ENCODE assay signal across 14 cellular contexts in genomic region chr15:93460717-93461116, GRCh38.
DNase-seq lines count a peak whose midpoint lies in the region; ATAC-seq and TF ChIP-seq lines count a peak whose summit lies in the region.
"Had no signal": no experiment of that assay in that cellular context is flagged by ENCODE, and none has a peak within 500 bp of the region (broad histone marks: within the 10 kb centered on the region; RNA-seq: fewer than 3 reads in every experiment).

No MANE protein-coding gene starts in this region.

- no peaks in the 10 kb centered on the region for H3K79me2 ChIP-seq in MM.1S (ENCODE audit: low read length)

- no peaks in the 10 kb centered on the region for H3K36me3 Mint-ChIP-seq in activated naive CD8-positive, alpha-beta T cell treated with anti-CD3 and anti-CD28 coated beads, Interleukin-2, amount 50 U/mL, for 24 hours (ENCODE audit: low read depth)
- no peaks in the 10 kb centered on the region for H3K36me3 Mint-ChIP-seq in activated naive CD8-positive, alpha-beta T cell treated with anti-CD3 and anti-CD28 coated beads for 36 hours
- no peaks in the 10 kb centered on the region for H3K36me3 Mint-ChIP-seq in stimulated activated naive B cell treated with anti-CD40 and anti-IgM and Interleukin-4, amounts not matched to agents 10 μg/mL and 1 μg/mL and 100 μg/mL, for 72 hours
- H3K36me3 Mint-ChIP-seq in activated CD8-positive, alpha-beta memory T cell treated with anti-CD3 and anti-CD28 coated beads, Interleukin-2, amount 10 ng/mL, durations not matched to agents 7 days and 5 days: no peaks in the 10 kb centered on the region

- H3K4me1 Mint-ChIP-seq in activated naive CD8-positive, alpha-beta T cell treated with anti-CD3 and anti-CD28 coated beads, Interleukin-2, amount 50 U/mL, for 24 hours: no peaks in the 10 kb centered on the region
- no peaks in the 10 kb centered on the region for H3K4me1 Mint-ChIP-seq in activated naive CD8-positive, alpha-beta T cell treated with anti-CD3 and anti-CD28 coated beads for 36 hours
- H3K4me1 Mint-ChIP-seq in stimulated activated naive B cell treated with anti-CD40 and anti-IgM and Interleukin-4, amounts not matched to agents 10 μg/mL and 1 μg/mL and 100 μg/mL, for 72 hours: no peaks in the 10 kb centered on the region
- H3K4me1 Mint-ChIP-seq in activated CD8-positive, alpha-beta memory T cell treated with anti-CD3 and anti-CD28 coated beads, Interleukin-2, amount 10 ng/mL, durations not matched to agents 7 days and 5 days: no peaks in the 10 kb centered on the region

- no peak overlapping the region for H3K27ac Mint-ChIP-seq in activated naive CD8-positive, alpha-beta T cell treated with anti-CD3 and anti-CD28 coated beads, Interleukin-2, amount 50 U/mL, for 24 hours
- H3K27ac Mint-ChIP-seq in activated naive CD8-positive, alpha-beta T cell treated with anti-CD3 and anti-CD28 coated beads for 36 hours: no peak overlapping the region
- H3K27ac Mint-ChIP-seq in stimulated activated naive B cell treated with anti-CD40 and anti-IgM and Interleukin-4, amounts not matched to agents 10 μg/mL and 1 μg/mL and 100 μg/mL, for 72 hours: no peak overlapping the region
- H3K27ac Mint-ChIP-seq in activated CD8-positive, alpha-beta memory T cell treated with anti-CD3 and anti-CD28 coated beads, Interleukin-2, amount 10 ng/mL, durations not matched to agents 7 days and 5 days: no peak overlapping the region

- no peak overlapping the region for H2AFZ ChIP-seq in MM.1S (ENCODE audit: low read length)

- H3K9ac ChIP-seq in MM.1S (ENCODE audit: low read length): no peak overlapping the region

- no peak overlapping the region for H3K4me2 ChIP-seq in MM.1S (ENCODE audit: low read depth, low read length)

- no peak for TF ChIP-seq CTCF in MM.1S (IDR thresholded peaks at IDR 0.05; ENCODE audit: low read length)

- H3K27ac ChIP-seq in MM.1S (ENCODE audit: low read length): no peak overlapping the region
- H3K27ac ChIP-seq: 22Rv1, colonic mucosa, thoracic aorta had no signal

- CTCF ChIA-PET in activated CD8-positive, alpha-beta memory T cell treated with anti-CD3 and anti-CD28 coated beads, Interleukin-2, amount 10 ng/mL, durations not matched to agents 7 days and 5 days (lab: Charles Lee): no interaction called here

- H3K4me1 ChIP-seq in MM.1S (ENCODE audit: low read length): no peaks in the 10 kb centered on the region
- H3K4me1 ChIP-seq: colonic mucosa had no signal

- H4K20me1 ChIP-seq in MM.1S (ENCODE audit: insufficient read depth, low read length): no peaks in the 10 kb centered on the region

- H3K4me3 Mint-ChIP-seq in activated naive CD8-positive, alpha-beta T cell treated with anti-CD3 and anti-CD28 coated beads, Interleukin-2, amount 50 U/mL, for 24 hours: no peak overlapping the region
- no peak overlapping the region for H3K4me3 Mint-ChIP-seq in activated naive CD8-positive, alpha-beta T cell treated with anti-CD3 and anti-CD28 coated beads for 36 hours
- H3K4me3 Mint-ChIP-seq in stimulated activated naive B cell treated with anti-CD40 and anti-IgM and Interleukin-4, amounts not matched to agents 10 μg/mL and 1 μg/mL and 100 μg/mL, for 72 hours: no peak overlapping the region
- no peak overlapping the region for H3K4me3 Mint-ChIP-seq in activated CD8-positive, alpha-beta memory T cell treated with anti-CD3 and anti-CD28 coated beads, Interleukin-2, amount 10 ng/mL, durations not matched to agents 7 days and 5 days

- peaks cover 2% of the 10 kb centered on the region for H3K27me3 Mint-ChIP-seq in activated naive CD8-positive, alpha-beta T cell treated with anti-CD3 and anti-CD28 coated beads, Interleukin-2, amount 50 U/mL, for 24 hours
- H3K27me3 Mint-ChIP-seq in activated naive CD8-positive, alpha-beta T cell treated with anti-CD3 and anti-CD28 coated beads for 36 hours: peaks cover 4% of the 10 kb centered on the region
- H3K27me3 Mint-ChIP-seq in stimulated activated naive B cell treated with anti-CD40 and anti-IgM and Interleukin-4, amounts not matched to agents 10 μg/mL and 1 μg/mL and 100 μg/mL, for 72 hours: no peaks in the 10 kb centered on the region
- H3K27me3 Mint-ChIP-seq in activated CD8-positive, alpha-beta memory T cell treated with anti-CD3 and anti-CD28 coated beads, Interleukin-2, amount 10 ng/mL, durations not matched to agents 7 days and 5 days: no peaks in the 10 kb centered on the region

- H3K36me3 ChIP-seq in MM.1S (replicated peaks; ENCODE audit: insufficient read depth, low read length): no peaks in the 10 kb centered on the region
- H3K36me3 ChIP-seq: colonic mucosa, thoracic aorta had no signal

- H3K4me3 ChIP-seq in MM.1S (ENCODE audit: low read length): no peak overlapping the region
- H3K4me3 ChIP-seq: colonic mucosa, thoracic aorta had no signal

- no peaks in the 10 kb centered on the region for H3K27me3 ChIP-seq in MM.1S (replicated peaks; ENCODE audit: insufficient read depth, low read length)
- H3K27me3 ChIP-seq: colonic mucosa had no signal

- H3K9me2 ChIP-seq in MM.1S (replicated peaks; ENCODE audit: insufficient read depth, low read length): no peaks in the 10 kb centered on the region

- H3F3A ChIP-seq in MM.1S (ENCODE audit: insufficient read depth, low read length): no peaks in the 10 kb centered on the region

- H3K9me3 Mint-ChIP-seq in activated naive CD8-positive, alpha-beta T cell treated with anti-CD3 and anti-CD28 coated beads, Interleukin-2, amount 50 U/mL, for 24 hours: no peaks in the 10 kb centered on the region
- no peaks in the 10 kb centered on the region for H3K9me3 Mint-ChIP-seq in activated naive CD8-positive, alpha-beta T cell treated with anti-CD3 and anti-CD28 coated beads for 36 hours
- H3K9me3 Mint-ChIP-seq in stimulated activated naive B cell treated with anti-CD40 and anti-IgM and Interleukin-4, amounts not matched to agents 10 μg/mL and 1 μg/mL and 100 μg/mL, for 72 hours: peaks cover 0 to 1% of the 10 kb centered on the region in 2 donors
- no peaks in the 10 kb centered on the region for H3K9me3 Mint-ChIP-seq in activated CD8-positive, alpha-beta memory T cell treated with anti-CD3 and anti-CD28 coated beads, Interleukin-2, amount 10 ng/mL, durations not matched to agents 7 days and 5 days (ENCODE audit: low read depth)

- H3K9me3 ChIP-seq in MM.1S (replicated peaks; ENCODE audit: insufficient read depth, low read length): no peaks in the 10 kb centered on the region
- H3K9me3 ChIP-seq: colonic mucosa, thoracic aorta had no signal

- peak; percentile 45 for ATAC-seq in activated naive CD8-positive, alpha-beta T cell treated with anti-CD3 and anti-CD28 coated beads, Interleukin-2, amount 50 U/mL, for 24 hours
- ATAC-seq in HG02763 (IDR thresholded peaks at IDR 0.05; ENCODE audit: unreplicated experiment): peak; percentile 65
- peak; percentile 81 for ATAC-seq in HG03558 (IDR thresholded peaks at IDR 0.05; ENCODE audit: extremely low read depth, unreplicated experiment)
- ATAC-seq in stimulated activated naive B cell treated with anti-CD40 and anti-IgM and Interleukin-4, amounts not matched to agents 10 μg/mL and 1 μg/mL and 100 μg/mL, for 72 hours (replicated peaks): peak; percentile 46 to 69
- no peak for ATAC-seq in activated CD8-positive, alpha-beta memory T cell treated with anti-CD3 and anti-CD28 coated beads, Interleukin-2, amount 10 ng/mL, durations not matched to agents 7 days and 5 days
- ATAC-seq: Panc1, right cardiac atrium had no signal

- DNase-seq in activated naive CD8-positive, alpha-beta T cell treated with anti-CD3 and anti-CD28 coated beads, Interleukin-2, amount 50 U/mL, for 24 hours: no peak
- DNase-seq in activated naive CD8-positive, alpha-beta T cell treated with anti-CD3 and anti-CD28 coated beads for 36 hours: no peak
- no peak for DNase-seq in stimulated activated naive B cell treated with anti-CD40 and anti-IgM and Interleukin-4, amounts not matched to agents 10 μg/mL and 1 μg/mL and 100 μg/mL, for 72 hours
- DNase-seq in MM.1S: no peak
- DNase-seq in stimulated activated CD4-positive, alpha-beta T cell treated with anti-CD3 and anti-CD28 coated beads, Interleukin-12 subunit alpha, Interleukin-12 subunit beta, amount 100 ng/mL, for 4 hours: no peak
- no peak for DNase-seq in activated CD8-positive, alpha-beta memory T cell treated with anti-CD3 and anti-CD28 coated beads, Interleukin-2, amount 10 ng/mL, durations not matched to agents 7 days and 5 days
- DNase-seq: colonic mucosa, right cardiac atrium, T1000 had no signal
